8 cellular contexts compared by ENCODE assay signal in genomic region chr3:43288850-43289249, GRCh38. TPM values are rescaled to one million over a fixed set of nuclear protein-coding genes. Genes with fewer than 3 reads are reported as not detected.
DNase-seq lines count a peak whose midpoint lies in the region; FAIRE-seq and TF ChIP-seq lines count a peak whose summit lies in the region.

No MANE protein-coding gene starts in this region.

- H3K27me3 ChIP-seq in GM23248 (replicated peaks; ENCODE audit: insufficient read depth) (0 out of 2 replicates have a peak, but pooled peaks cover 9% of the 10 kb centered on the region), hepatocyte (no peaks in the 10 kb centered on the region), small intestine (ENCODE audit: control insufficient read depth in 2 of 2, insufficient read depth in 2 of 2, low read length in 2 of 2) (no peaks in the 10 kb centered on the region)

- in situ Hi-C loops in GM23248 (cut with MboI): no loop called here

- peaks cover 55% of the 10 kb centered on the region for H3K36me3 Mint-ChIP-seq in activated CD4-positive, alpha-beta memory T cell treated with anti-CD3 and anti-CD28 coated beads, Interleukin-2, amount 10 ng/mL, durations not matched to agents 7 days and 5 days (ENCODE audit: low read depth)

- WGBS in GM23248 (ENCODE audit: low coverage in 1 of 2, low lambda C conversion rate in 2 of 2, missing lambda C conversion rate in 2 of 2), 2 experiments: 73 to 78% methylated on average over 2 of the region's 2 CpGs
- 66% methylated on average over 2 of the region's 2 CpGs for WGBS in hepatocyte (ENCODE audit: low lambda C conversion rate, missing lambda C conversion rate)
- 55 to 66% (median 63%) methylated on average over 2 of the region's 2 CpGs for WGBS in small intestine, 3 donors

- peaks cover 70% of the 10 kb centered on the region for H3K79me2 ChIP-seq in GM23248 (ENCODE audit: insufficient read depth)
- H3K79me2 ChIP-seq in hepatocyte: peaks cover 69% of the 10 kb centered on the region

- CTCF ChIA-PET in activated CD4-positive, alpha-beta memory T cell treated with anti-CD3 and anti-CD28 coated beads, Interleukin-2, amount 10 ng/mL, durations not matched to agents 7 days and 5 days (lab: Charles Lee): interaction anchor here (1.1 kb wide), 1 partner anchor 126 kb away, joined by 4 read pairs; no protein-coding TSS in a partner anchor

- H3K9me2 ChIP-seq in GM23248 (ENCODE audit: insufficient read depth): no peaks in the 10 kb centered on the region
- H3K9me2 ChIP-seq in hepatocyte (replicated peaks; ENCODE audit: insufficient read depth): no peaks in the 10 kb centered on the region

- peak overlapping the region; percentile 31 for H2AFZ ChIP-seq in GM23248
- no peak overlapping the region for H2AFZ ChIP-seq in hepatocyte

- no peaks in the 10 kb centered on the region for H3K9me3 Mint-ChIP-seq in activated CD4-positive, alpha-beta memory T cell treated with anti-CD3 and anti-CD28 coated beads, Interleukin-2, amount 10 ng/mL, durations not matched to agents 7 days and 5 days

- POLR2A ChIA-PET in activated CD4-positive, alpha-beta memory T cell treated with anti-CD3 and anti-CD28 coated beads, Interleukin-2, amount 10 ng/mL, durations not matched to agents 7 days and 5 days (lab: Charles Lee): interaction anchor here (1.0 to 4.9 kb wide), 5 partner anchors 10 to 126 kb away, joined by 3 to 39 read pairs (median 5); no protein-coding TSS in a partner anchor

- H4K20me1 ChIP-seq in GM23248 (ENCODE audit: insufficient read depth): no peaks in the 10 kb centered on the region
- peaks cover 59% of the 10 kb centered on the region for H4K20me1 ChIP-seq in hepatocyte (ENCODE audit: insufficient read depth, poor library complexity, severe bottlenecking)

- no peaks in the 10 kb centered on the region for H3K27me3 Mint-ChIP-seq in activated CD4-positive, alpha-beta memory T cell treated with anti-CD3 and anti-CD28 coated beads, Interleukin-2, amount 10 ng/mL, durations not matched to agents 7 days and 5 days

- H3K4me3 Mint-ChIP-seq in activated CD4-positive, alpha-beta memory T cell treated with anti-CD3 and anti-CD28 coated beads, Interleukin-2, amount 10 ng/mL, durations not matched to agents 7 days and 5 days: peak overlapping the region; percentile 85

- no peak for TF ChIP-seq CTCF in hepatocyte (IDR thresholded peaks at IDR 0.05; ENCODE audit: poor library complexity)

- DNase-seq in GM23248 (peak; percentile 8), hepatocyte (ENCODE audit: low spot score) (no peak), small intestine (no peak), RKO (ENCODE audit: low spot score) (no peak), AML-193 (lab: John Stamatoyannopoulos, UW) (no peak)
- no peak for DNase-seq in activated CD4-positive, alpha-beta memory T cell treated with anti-CD3 and anti-CD28 coated beads, Interleukin-2, amount 10 ng/mL, durations not matched to agents 7 days and 5 days
- no peak for DNase-seq in stimulated activated CD4-positive, alpha-beta T cell treated with anti-CD3 and anti-CD28 coated beads, Interleukin-12 subunit alpha, Interleukin-12 subunit beta, amount 100 ng/mL, for 4 hours
- DNase-seq in activated CD4-positive, CD25-positive, alpha-beta regulatory T cell treated with anti-CD3 and anti-CD28 coated beads, Interleukin-2, amount 50 U/mL, for 72 hours: no peak

- peak overlapping the region; percentile 60 for H3K27ac ChIP-seq in GM23248
- peak overlapping the region; percentile 82 for H3K27ac ChIP-seq in hepatocyte
- peak overlapping the region; percentile 48 to 59 for H3K27ac ChIP-seq in small intestine (ENCODE audit: low read depth in 1 of 2, low read length in 1 of 2)

- peaks cover 60% of the 10 kb centered on the region for H3K4me1 Mint-ChIP-seq in activated CD4-positive, alpha-beta memory T cell treated with anti-CD3 and anti-CD28 coated beads, Interleukin-2, amount 10 ng/mL, durations not matched to agents 7 days and 5 days

- H3K36me3 ChIP-seq in GM23248 (ENCODE audit: low read depth): no peaks in the 10 kb centered on the region
- no peaks in the 10 kb centered on the region for H3K36me3 ChIP-seq in hepatocyte (replicated peaks; ENCODE audit: insufficient read depth, low read depth)
- H3K36me3 ChIP-seq in small intestine (ENCODE audit: control insufficient read depth in 2 of 2, insufficient read depth in 2 of 2, low read length in 2 of 2): no peaks in the 10 kb centered on the region

- H3K4me1 ChIP-seq in GM23248 (ENCODE audit: insufficient read depth): peaks cover 31% of the 10 kb centered on the region
- H3K4me1 ChIP-seq in hepatocyte (ENCODE audit: insufficient read depth): peaks cover 40% of the 10 kb centered on the region
- H3K4me1 ChIP-seq in small intestine (ENCODE audit: control insufficient read depth in 2 of 2, insufficient read depth in 1 of 2, low read depth in 1 of 2, low read length in 1 of 2): peaks cover 25 to 28% of the 10 kb centered on the region in 2 donors

- H3K9me3 ChIP-seq in GM23248 (ENCODE audit: low read depth) (no peaks in the 10 kb centered on the region), hepatocyte (ENCODE audit: low read depth) (no peaks in the 10 kb centered on the region), small intestine (ENCODE audit: control insufficient read depth, low read depth) (no peaks in the 10 kb centered on the region)

- peak overlapping the region; percentile 85 for H3K9ac ChIP-seq in GM23248

- peak overlapping the region; percentile 86 for H3K27ac Mint-ChIP-seq in activated CD4-positive, alpha-beta memory T cell treated with anti-CD3 and anti-CD28 coated beads, Interleukin-2, amount 10 ng/mL, durations not matched to agents 7 days and 5 days

- FAIRE-seq in small intestine (lab: Jason Lieb, UNC): no peak

- peak overlapping the region; percentile 90 for H3K4me3 ChIP-seq in GM23248
- no peak overlapping the region for H3K4me3 ChIP-seq in hepatocyte
- H3K4me3 ChIP-seq in small intestine (ENCODE audit: low read depth in 1 of 2, low read length in 2 of 2): peak overlapping the region in 1 of 2 donors; percentile 47

- H3K4me2 ChIP-seq in GM23248 (ENCODE audit: unreplicated experiment): peak overlapping the region; percentile 95
- peak overlapping the region; percentile 90 for H3K4me2 ChIP-seq in hepatocyte

- H3F3A ChIP-seq in GM23248 (ENCODE audit: insufficient read depth): no peaks in the 10 kb centered on the region; the same call in 1 of the 2 replicates

RNA-seq across cellular contexts. Expression of gene SNRK, which starts 2.5 kb away (rescaled TPM):
- 11.6 and 15.0 TPM in 2 replicates for total RNA-seq in GM23248 (2014; rRNA removed; shearing (Covaris generic))
- polyA plus RNA-seq in GM23248 (2016; fragmentation: Nextera tagmentation; extraction: Ambion mirVana) (5.0 and 6.4 TPM in 2 replicates), hepatocyte (9.8 and 10.7 TPM in 2 replicates), small intestine (10 to 100 TPM; 14.9 to 17.5 (median 17.2) TPM)
- 10 to 100 TPM; 71.0 to 73.1 TPM for total RNA-seq in activated CD4-positive, alpha-beta memory T cell treated with anti-CD3 and anti-CD28 coated beads, Interleukin-2, amount 10 ng/mL, durations not matched to agents 7 days and 5 days
- 20.9 and 25.3 TPM in 2 replicates for total RNA-seq in hepatocyte
